10 cellular contexts compared by ENCODE assay signal in the genomic region with DNA sequence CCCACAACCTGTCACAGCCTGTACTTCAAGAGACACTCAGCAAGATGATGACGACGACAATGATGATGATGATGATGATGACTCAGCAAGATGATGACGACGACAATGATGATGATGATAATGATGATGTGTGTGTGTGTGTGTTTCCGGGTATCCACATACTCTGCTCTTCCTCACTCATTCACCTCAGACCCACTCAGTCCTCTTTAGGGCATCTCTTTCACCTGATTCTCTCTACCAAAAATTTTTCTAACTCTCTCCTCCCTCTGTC. TPM values are rescaled to one million over a fixed set of nuclear protein-coding genes. Genes with fewer than 3 reads are reported as not detected.
DNase-seq lines count a peak whose midpoint lies in the region; ATAC-seq, FAIRE-seq and TF ChIP-seq lines count a peak whose summit lies in the region.
"Had no signal": no experiment of that assay in that cellular context is flagged by ENCODE, and none has a peak within 500 bp of the region (broad histone marks: within the 10 kb centered on the region; RNA-seq: fewer than 3 reads in every experiment).

No MANE protein-coding gene starts in this region.

- peaks cover 12% of the 10 kb centered on the region for H3K36me3 ChIP-seq in PC-3 (ENCODE audit: low read depth, low read length)
- H3K36me3 ChIP-seq in neural cell (ENCODE audit: insufficient read depth, low read length): no peaks in the 10 kb centered on the region

- POLR2A ChIA-PET in PC-3 (lab: Charles Lee; ENCODE audit: unreplicated experiment): no interaction called here

- H3K27ac Mint-ChIP-seq in effector memory CD8-positive, alpha-beta T cell: peak overlapping the region; percentile 88 to 92

- BruUV-seq in PC-3 (replicated peaks; lab: Mats Ljungman, UMichigan): no TSS peak

- H3K9me2 ChIP-seq in PC-3 (replicated peaks; ENCODE audit: low read length) (no peaks in the 10 kb centered on the region), neural cell (ENCODE audit: insufficient read depth, low read length) (no peaks in the 10 kb centered on the region)

- H3K79me2 ChIP-seq in PC-3 (ENCODE audit: low read length) (peaks cover 37% of the 10 kb centered on the region), neural cell (replicated peaks; ENCODE audit: insufficient read depth, low read length) (peaks cover 16% of the 10 kb centered on the region)

- no peak for DNase-seq in GM12891 (ENCODE audit: insufficient read length, low spot score)
- DNase-seq in PC-3: no peak
- DNase-seq in effector memory CD8-positive, alpha-beta T cell: no peak
- DNase-seq in HuH-7.5 (ENCODE audit: low spot score): no peak
- DNase-seq: left cardiac atrium, NCI-H2171 treated with DMSO at 0.1 percent for 48 hours had no signal

- H4K20me1 ChIP-seq in PC-3 (ENCODE audit: low read length): peaks cover 4% of the 10 kb centered on the region; the same call in 1 of the 2 replicates
- H4K20me1 ChIP-seq in neural cell (ENCODE audit: insufficient read depth): no peaks in the 10 kb centered on the region

- peak overlapping the region; percentile 95 for H3K4me2 ChIP-seq in PC-3 (ENCODE audit: low read length)
- no peak overlapping the region for H3K4me2 ChIP-seq in neural cell (ENCODE audit: low read length)

- H3K4me3 ChIP-seq in PC-3 (ENCODE audit: low read length) (no peak overlapping the region), neural cell (ENCODE audit: low read length) (peak overlapping the region; percentile 97)

- H3K27ac ChIP-seq in PC-3 (ENCODE audit: low read length) (no peak overlapping the region), neural cell (ENCODE audit: low read length) (no peak overlapping the region)

- CTCF ChIA-PET in PC-3 (lab: Charles Lee): no interaction called here

- ATAC-seq in PC-3 (no peak), HG03571 (IDR thresholded peaks at IDR 0.05; ENCODE audit: unreplicated experiment) (no peak), GM19395 (IDR thresholded peaks at IDR 0.05; ENCODE audit: unreplicated experiment) (no peak)
- ATAC-seq in effector memory CD8-positive, alpha-beta T cell (replicated peaks): no peak

- peaks cover 15 to 18% of the 10 kb centered on the region in 2 donors for H3K4me1 Mint-ChIP-seq in effector memory CD8-positive, alpha-beta T cell (ENCODE audit: low read depth in 2 of 2)

- no peaks in the 10 kb centered on the region for H3K9me3 ChIP-seq in PC-3 (ENCODE audit: low read length)
- no peaks in the 10 kb centered on the region for H3K9me3 ChIP-seq in neural cell (ENCODE audit: low read length)

- TF ChIP-seq RAD21 in neural cell (conservative IDR thresholded peaks at IDR 0.05): no peak

- H3K4me3 Mint-ChIP-seq in effector memory CD8-positive, alpha-beta T cell: peak overlapping the region; percentile 82 to 89

- H3F3A ChIP-seq in PC-3 (ENCODE audit: low read length, unreplicated experiment) (no peaks in the 10 kb centered on the region), neural cell (ENCODE audit: insufficient read depth, low read length, poor library complexity, severe bottlenecking) (no peaks in the 10 kb centered on the region)

- TF ChIP-seq POLR2A in GM12891 (IDR thresholded peaks at IDR 0.05; ENCODE audit: low read depth, low read length): no peak

- peaks cover 16% of the 10 kb centered on the region for H3K4me1 ChIP-seq in PC-3 (ENCODE audit: insufficient read depth, low read length)

- no peak overlapping the region for H3K9ac ChIP-seq in PC-3 (ENCODE audit: low read length)
- H3K9ac ChIP-seq in neural cell (ENCODE audit: low read length): no peak overlapping the region

- no peaks in the 10 kb centered on the region for H3K9me3 Mint-ChIP-seq in effector memory CD8-positive, alpha-beta T cell

- H3K27me3 Mint-ChIP-seq in effector memory CD8-positive, alpha-beta T cell: peaks cover 0 to 8% of the 10 kb centered on the region in 2 donors

- TF ChIP-seq EP300 in neural cell (conservative IDR thresholded peaks at IDR 0.05; ENCODE audit: poor library complexity, severe bottlenecking): no peak

- peaks cover 13% of the 10 kb centered on the region for H3K36me3 Mint-ChIP-seq in effector memory CD8-positive, alpha-beta T cell (ENCODE audit: insufficient read depth)

- H3K27me3 ChIP-seq in PC-3 (ENCODE audit: low read length) (no peaks in the 10 kb centered on the region), neural cell (ENCODE audit: insufficient read depth, low read depth, low read length) (no peaks in the 10 kb centered on the region)

- FAIRE-seq in GM12891 (lab: Jason Lieb, UNC): peak; percentile 20
- FAIRE-seq: H54 had no signal

- no peak overlapping the region for H2AFZ ChIP-seq in PC-3 (ENCODE audit: low read length)
- H2AFZ ChIP-seq in neural cell (ENCODE audit: low read depth, low read length): no peak overlapping the region

- TF ChIP-seq CTCF in PC-3 (conservative IDR thresholded peaks at IDR 0.05; ENCODE audit: low read depth, low read length) (no peak), neural cell (IDR thresholded peaks at IDR 0.05; ENCODE audit: poor library complexity, severe bottlenecking) (no peak)

- intact Hi-C loops in PC-3 (cut with micrococcal nuclease): loop anchor here (2.0 kb wide), 1 partner anchor 17 kb away; no protein-coding TSS in a partner anchor

TF ChIP-seq in GM12891, 5 proteins besides CTCF, POLR2A, EP300 and RAD21:
- TF ChIP-seq TAF1 (IDR thresholded peaks at IDR 0.05; ENCODE audit: low read depth, low read length): no peak
- TF ChIP-seq POLR2AphosphoS5 (IDR thresholded peaks at IDR 0.05; ENCODE audit: low read depth, low read length): no peak
- no peak for TF ChIP-seq PAX5 (IDR thresholded peaks at IDR 0.05; ENCODE audit: insufficient read depth, low read length, severe bottlenecking)
- TF ChIP-seq SPI1 (IDR thresholded peaks at IDR 0.05; ENCODE audit: low read depth, low read length): no peak
- TF ChIP-seq POU2F2 (IDR thresholded peaks at IDR 0.05; ENCODE audit: low read depth, low read length): no peak
TF ChIP-seq in GM12891: peak in this region for 0.

TF ChIP-seq in neural cell, 6 proteins besides CTCF, POLR2A, EP300 and RAD21:
- TF ChIP-seq POLR2AphosphoS5 (IDR thresholded peaks at IDR 0.05) (no peak), TAF1 (IDR thresholded peaks at IDR 0.05; ENCODE audit: low read depth) (no peak), MXI1 (conservative IDR thresholded peaks at IDR 0.05; ENCODE audit: poor library complexity, severe bottlenecking) (no peak), EZH2 (IDR thresholded peaks at IDR 0.05; ENCODE audit: borderline replicate concordance, insufficient read depth, low read length, poor library complexity, severe bottlenecking) (no peak), SMC3 (conservative IDR thresholded peaks at IDR 0.05; ENCODE audit: poor library complexity) (no peak)
- TF ChIP-seq, protein P1, sequence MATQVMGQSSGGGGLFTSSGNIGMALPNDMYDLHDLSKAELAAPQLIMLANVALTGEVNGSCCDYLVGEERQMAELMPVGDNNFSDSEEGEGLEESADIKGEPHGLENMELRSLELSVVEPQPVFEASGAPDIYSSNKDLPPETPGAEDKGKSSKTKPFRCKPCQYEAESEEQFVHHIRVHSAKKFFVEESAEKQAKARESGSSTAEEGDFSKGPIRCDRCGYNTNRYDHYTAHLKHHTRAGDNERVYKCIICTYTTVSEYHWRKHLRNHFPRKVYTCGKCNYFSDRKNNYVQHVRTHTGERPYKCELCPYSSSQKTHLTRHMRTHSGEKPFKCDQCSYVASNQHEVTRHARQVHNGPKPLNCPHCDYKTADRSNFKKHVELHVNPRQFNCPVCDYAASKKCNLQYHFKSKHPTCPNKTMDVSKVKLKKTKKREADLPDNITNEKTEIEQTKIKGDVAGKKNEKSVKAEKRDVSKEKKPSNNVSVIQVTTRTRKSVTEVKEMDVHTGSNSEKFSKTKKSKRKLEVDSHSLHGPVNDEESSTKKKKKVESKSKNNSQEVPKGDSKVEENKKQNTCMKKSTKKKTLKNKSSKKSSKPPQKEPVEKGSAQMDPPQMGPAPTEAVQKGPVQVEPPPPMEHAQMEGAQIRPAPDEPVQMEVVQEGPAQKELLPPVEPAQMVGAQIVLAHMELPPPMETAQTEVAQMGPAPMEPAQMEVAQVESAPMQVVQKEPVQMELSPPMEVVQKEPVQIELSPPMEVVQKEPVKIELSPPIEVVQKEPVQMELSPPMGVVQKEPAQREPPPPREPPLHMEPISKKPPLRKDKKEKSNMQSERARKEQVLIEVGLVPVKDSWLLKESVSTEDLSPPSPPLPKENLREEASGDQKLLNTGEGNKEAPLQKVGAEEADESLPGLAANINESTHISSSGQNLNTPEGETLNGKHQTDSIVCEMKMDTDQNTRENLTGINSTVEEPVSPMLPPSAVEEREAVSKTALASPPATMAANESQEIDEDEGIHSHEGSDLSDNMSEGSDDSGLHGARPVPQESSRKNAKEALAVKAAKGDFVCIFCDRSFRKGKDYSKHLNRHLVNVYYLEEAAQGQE (IDR thresholded peaks at IDR 0.05; ENCODE audit: borderline replicate concordance): no peak

RNA-seq across cellular contexts. Expression of a gene that starts 1.2 kb away (rescaled TPM):
- polyA plus RNA-seq in GM12891 (2012; ENCODE audit: low read depth, missing spikeins): 88.4 TPM
- 292 and 294 TPM in 2 replicates for total RNA-seq in PC-3 (2014; rRNA removed)
- 143 and 154 TPM in 2 replicates for polyA plus RNA-seq in neural cell
- 66.2 and 73.3 TPM in 2 replicates for polyA minus RNA-seq in neural cell

RNA-seq across cellular contexts. Expression of a gene that starts 6.5 kb away (rescaled TPM):
- 0.06 TPM for polyA plus RNA-seq in GM12891 (2012; ENCODE audit: low read depth, missing spikeins)
- total RNA-seq in PC-3 (2014; rRNA removed): 0.12 TPM in 1 of 2 replicates, not detected in the other
- not detected in 2 replicates for polyA plus RNA-seq in neural cell
- polyA minus RNA-seq in neural cell: not detected in 2 replicates
- total RNA-seq: left cardiac atrium had no signal

RNA-seq across cellular contexts. Expression of a gene that starts 7.8 kb away (rescaled TPM):
- polyA plus RNA-seq in GM12891 (2012; ENCODE audit: low read depth, missing spikeins): 31.0 TPM
- 19.5 and 22.7 TPM in 2 replicates for total RNA-seq in PC-3 (2014; rRNA removed)
- 7.7 and 8.3 TPM in 2 replicates for polyA plus RNA-seq in neural cell
- polyA minus RNA-seq in neural cell: 4.9 and 6.7 TPM in 2 replicates

RNA-seq across cellular contexts. Expression of a gene that starts 59.3 kb away (rescaled TPM):
- polyA plus RNA-seq in GM12891 (2012; ENCODE audit: low read depth, missing spikeins): 0.17 TPM
- total RNA-seq in PC-3 (2014; rRNA removed): 0.52 and 0.91 TPM in 2 replicates
- 57.4 and 68.9 TPM in 2 replicates for polyA plus RNA-seq in neural cell
- 127 and 135 TPM in 2 replicates for polyA minus RNA-seq in neural cell
